ENCODE assay signal across 1 cellular context in the genomic region with DNA sequence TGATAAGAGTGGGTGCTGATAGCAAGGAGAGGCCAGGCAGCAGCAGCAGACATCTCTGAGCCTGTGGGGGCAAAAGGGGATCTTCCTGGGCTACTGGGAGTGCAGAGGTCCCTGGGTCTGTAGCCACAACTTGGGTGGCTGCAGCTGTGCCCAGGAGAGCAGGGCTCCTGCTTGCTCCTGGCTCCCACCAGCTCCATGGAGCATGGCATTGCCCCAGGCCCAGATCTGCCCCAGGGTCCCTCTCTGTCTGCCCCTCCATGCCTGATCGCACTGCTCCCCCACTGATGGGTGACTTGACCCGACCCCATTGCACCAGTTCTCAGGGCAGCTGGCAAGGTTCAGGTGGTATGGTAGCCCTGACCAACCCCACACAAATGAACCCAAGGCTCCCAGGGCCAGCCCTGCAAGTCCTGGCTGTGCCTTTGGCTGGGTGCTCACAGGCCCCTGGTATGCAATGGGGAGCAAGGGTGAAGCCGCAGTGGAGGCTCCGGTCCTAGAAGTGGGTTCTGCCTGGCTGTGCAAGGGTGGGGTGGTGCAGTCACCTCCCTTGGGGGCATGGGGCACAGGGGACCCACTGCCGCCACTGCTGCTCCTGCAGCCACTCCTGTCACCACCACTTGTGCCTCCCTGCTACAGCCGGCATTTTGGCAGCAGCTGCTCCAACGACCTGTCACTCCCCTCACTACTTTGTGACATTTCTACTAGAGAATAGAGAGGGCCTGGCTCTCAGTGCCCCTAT.
TF ChIP-seq lines count a peak whose summit lies in the region.

No MANE protein-coding gene starts in this region.

TF ChIP-seq in IMR-90, 13 proteins besides CTCF, POLR2A, EP300 and RAD21:
- TF ChIP-seq, protein P1, sequence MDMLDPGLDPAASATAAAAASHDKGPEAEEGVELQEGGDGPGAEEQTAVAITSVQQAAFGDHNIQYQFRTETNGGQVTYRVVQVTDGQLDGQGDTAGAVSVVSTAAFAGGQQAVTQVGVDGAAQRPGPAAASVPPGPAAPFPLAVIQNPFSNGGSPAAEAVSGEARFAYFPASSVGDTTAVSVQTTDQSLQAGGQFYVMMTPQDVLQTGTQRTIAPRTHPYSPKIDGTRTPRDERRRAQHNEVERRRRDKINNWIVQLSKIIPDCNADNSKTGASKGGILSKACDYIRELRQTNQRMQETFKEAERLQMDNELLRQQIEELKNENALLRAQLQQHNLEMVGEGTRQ (IDR thresholded peaks at IDR 0.05; ENCODE audit: low read depth, low read length): no peak
- TF ChIP-seq RFX5 (IDR thresholded peaks at IDR 0.05; ENCODE audit: low read depth, low read length): no peak
- no peak for TF ChIP-seq CHD1 (IDR thresholded peaks at IDR 0.05; ENCODE audit: low read depth, low read length)
- no peak for TF ChIP-seq FOS (IDR thresholded peaks at IDR 0.05; ENCODE audit: low read depth, low read length)
- TF ChIP-seq BHLHE40 (IDR thresholded peaks at IDR 0.05; ENCODE audit: low read depth, low read length): no peak
- no peak for TF ChIP-seq SMC3 (IDR thresholded peaks at IDR 0.05; ENCODE audit: low read depth, low read length)
